Comparison of ENCODE assay signal across 1 cellular context in the genomic region with DNA sequence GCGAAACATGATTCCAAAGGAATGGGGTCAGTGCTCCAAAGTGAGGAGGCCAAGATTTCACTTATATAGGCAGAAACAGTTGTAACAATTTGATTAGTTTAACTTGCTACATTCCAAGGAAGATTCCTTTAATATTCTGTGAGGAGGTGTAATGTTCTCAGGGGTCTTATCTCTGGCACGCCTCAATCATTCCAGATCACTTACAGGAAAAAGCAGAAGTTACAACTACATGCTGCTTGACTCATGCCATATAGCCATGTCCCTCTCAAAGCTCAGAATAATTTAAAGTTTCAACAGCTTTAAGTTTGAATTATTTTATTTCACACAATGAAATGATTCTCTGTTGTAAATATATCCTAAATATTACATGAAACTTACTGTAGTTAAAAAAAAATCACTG.
TF ChIP-seq lines count a peak whose summit lies in the region.

No MANE protein-coding gene starts in this region.

TF ChIP-seq in K562, 482 proteins besides CTCF, POLR2A, EP300 and RAD21 (continued from another document):
- TF ChIP-seq, protein P1, sequence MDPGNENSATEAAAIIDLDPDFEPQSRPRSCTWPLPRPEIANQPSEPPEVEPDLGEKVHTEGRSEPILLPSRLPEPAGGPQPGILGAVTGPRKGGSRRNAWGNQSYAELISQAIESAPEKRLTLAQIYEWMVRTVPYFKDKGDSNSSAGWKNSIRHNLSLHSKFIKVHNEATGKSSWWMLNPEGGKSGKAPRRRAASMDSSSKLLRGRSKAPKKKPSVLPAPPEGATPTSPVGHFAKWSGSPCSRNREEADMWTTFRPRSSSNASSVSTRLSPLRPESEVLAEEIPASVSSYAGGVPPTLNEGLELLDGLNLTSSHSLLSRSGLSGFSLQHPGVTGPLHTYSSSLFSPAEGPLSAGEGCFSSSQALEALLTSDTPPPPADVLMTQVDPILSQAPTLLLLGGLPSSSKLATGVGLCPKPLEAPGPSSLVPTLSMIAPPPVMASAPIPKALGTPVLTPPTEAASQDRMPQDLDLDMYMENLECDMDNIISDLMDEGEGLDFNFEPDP (CRISPR knock-in tag; IDR thresholded peaks at IDR 0.05), result no peak
- TF ChIP-seq, protein P2, sequence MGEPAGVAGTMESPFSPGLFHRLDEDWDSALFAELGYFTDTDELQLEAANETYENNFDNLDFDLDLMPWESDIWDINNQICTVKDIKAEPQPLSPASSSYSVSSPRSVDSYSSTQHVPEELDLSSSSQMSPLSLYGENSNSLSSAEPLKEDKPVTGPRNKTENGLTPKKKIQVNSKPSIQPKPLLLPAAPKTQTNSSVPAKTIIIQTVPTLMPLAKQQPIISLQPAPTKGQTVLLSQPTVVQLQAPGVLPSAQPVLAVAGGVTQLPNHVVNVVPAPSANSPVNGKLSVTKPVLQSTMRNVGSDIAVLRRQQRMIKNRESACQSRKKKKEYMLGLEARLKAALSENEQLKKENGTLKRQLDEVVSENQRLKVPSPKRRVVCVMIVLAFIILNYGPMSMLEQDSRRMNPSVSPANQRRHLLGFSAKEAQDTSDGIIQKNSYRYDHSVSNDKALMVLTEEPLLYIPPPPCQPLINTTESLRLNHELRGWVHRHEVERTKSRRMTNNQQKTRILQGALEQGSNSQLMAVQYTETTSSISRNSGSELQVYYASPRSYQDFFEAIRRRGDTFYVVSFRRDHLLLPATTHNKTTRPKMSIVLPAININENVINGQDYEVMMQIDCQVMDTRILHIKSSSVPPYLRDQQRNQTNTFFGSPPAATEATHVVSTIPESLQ (CRISPR knock-in tag; IDR thresholded peaks at IDR 0.05), result no peak
- 0 out of 2 replicates have a peak, but pooled peaks have one; percentile 14 for TF ChIP-seq GATA2 (CRISPR knock-in tag; IDR thresholded peaks at IDR 0.05)
- TF ChIP-seq RREB1 (CRISPR knock-in tag; IDR thresholded peaks at IDR 0.05), result no peak
- TF ChIP-seq, protein P3, sequence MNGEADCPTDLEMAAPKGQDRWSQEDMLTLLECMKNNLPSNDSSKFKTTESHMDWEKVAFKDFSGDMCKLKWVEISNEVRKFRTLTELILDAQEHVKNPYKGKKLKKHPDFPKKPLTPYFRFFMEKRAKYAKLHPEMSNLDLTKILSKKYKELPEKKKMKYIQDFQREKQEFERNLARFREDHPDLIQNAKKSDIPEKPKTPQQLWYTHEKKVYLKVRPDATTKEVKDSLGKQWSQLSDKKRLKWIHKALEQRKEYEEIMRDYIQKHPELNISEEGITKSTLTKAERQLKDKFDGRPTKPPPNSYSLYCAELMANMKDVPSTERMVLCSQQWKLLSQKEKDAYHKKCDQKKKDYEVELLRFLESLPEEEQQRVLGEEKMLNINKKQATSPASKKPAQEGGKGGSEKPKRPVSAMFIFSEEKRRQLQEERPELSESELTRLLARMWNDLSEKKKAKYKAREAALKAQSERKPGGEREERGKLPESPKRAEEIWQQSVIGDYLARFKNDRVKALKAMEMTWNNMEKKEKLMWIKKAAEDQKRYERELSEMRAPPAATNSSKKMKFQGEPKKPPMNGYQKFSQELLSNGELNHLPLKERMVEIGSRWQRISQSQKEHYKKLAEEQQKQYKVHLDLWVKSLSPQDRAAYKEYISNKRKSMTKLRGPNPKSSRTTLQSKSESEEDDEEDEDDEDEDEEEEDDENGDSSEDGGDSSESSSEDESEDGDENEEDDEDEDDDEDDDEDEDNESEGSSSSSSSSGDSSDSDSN (IDR thresholded peaks at IDR 0.05; ENCODE audit: borderline replicate concordance in 1 of 2, low read depth in 2 of 2, low read length in 2 of 2), result no peak
- no peak for TF ChIP-seq KAT7 (CRISPR knock-in tag; IDR thresholded peaks at IDR 0.05; ENCODE audit: borderline replicate concordance)
- TF ChIP-seq ATF7 (IDR thresholded peaks at IDR 0.05), result 0 out of 2 replicates have a peak, but pooled peaks have one; percentile 11
- TF ChIP-seq PKNOX1 (IDR thresholded peaks at IDR 0.05), result peak; percentile 45; the same call in 1 of the 2 replicates
TF ChIP-seq in K562: peak in this region for 19.
